In the genomic region with DNA sequence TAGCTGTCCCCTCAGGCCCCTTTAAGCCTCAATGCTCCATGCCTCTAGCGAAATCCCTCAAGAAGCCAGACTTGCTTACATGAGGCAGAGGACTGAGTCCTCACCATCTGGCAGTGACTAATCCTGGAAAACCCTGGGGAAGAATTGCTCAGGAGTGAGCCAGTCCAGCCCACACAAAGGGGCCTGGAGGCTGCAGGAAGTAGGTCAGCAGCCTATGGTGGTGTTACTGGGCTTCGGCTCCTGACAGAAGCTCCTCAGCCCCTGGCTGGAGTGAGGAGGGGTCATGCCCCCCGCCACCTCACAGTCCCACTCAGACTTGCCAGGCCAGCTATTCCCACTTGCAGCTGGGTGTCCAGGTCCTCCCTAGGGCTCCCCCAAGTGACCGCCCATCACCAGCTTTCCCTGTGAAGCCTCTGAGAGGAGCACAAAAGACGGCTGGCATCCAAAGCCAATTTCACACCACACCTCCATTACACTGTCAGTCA, we compare ENCODE assay signal across 10 cellular contexts.
DNase-seq lines count a peak whose midpoint lies in the region; ATAC-seq, FAIRE-seq and TF ChIP-seq lines count a peak whose summit lies in the region.
"Had no signal": no experiment of that assay in that cellular context is flagged by ENCODE, and none has a peak within 500 bp of the region (broad histone marks: within the 10 kb centered on the region; RNA-seq: fewer than 3 reads in every experiment).

No MANE protein-coding gene starts in this region.

- peaks cover 8% of the 10 kb centered on the region for H3K4me1 Mint-ChIP-seq in Calu3 (ENCODE audit: low read depth, unreplicated experiment)
- peaks cover 0 to 3% of the 10 kb centered on the region in 2 donors for H3K4me1 Mint-ChIP-seq in effector memory CD8-positive, alpha-beta T cell (ENCODE audit: low read depth in 2 of 2)

- H3K27ac Mint-ChIP-seq in Calu3 (ENCODE audit: unreplicated experiment): peak overlapping the region; percentile 11
- no peak overlapping the region for H3K27ac Mint-ChIP-seq in effector memory CD8-positive, alpha-beta T cell

- H3K4me3 ChIP-seq in epithelial cell of proximal tubule (ENCODE audit: low read depth, low read length): no peak overlapping the region

- CTCF ChIA-PET in Calu3 (lab: Charles Lee): no interaction called here

- peaks cover 8% of the 10 kb centered on the region for H3K9me3 Mint-ChIP-seq in Calu3 (ENCODE audit: low read depth, unreplicated experiment)
- peaks cover 0 to 8% of the 10 kb centered on the region in 2 donors for H3K9me3 Mint-ChIP-seq in effector memory CD8-positive, alpha-beta T cell

- FAIRE-seq in RCC 7860 (lab: Jason Lieb, UNC): peak; percentile 65

- no peak for TF ChIP-seq CTCF in Calu3 (IDR thresholded peaks at IDR 0.05; ENCODE audit: unreplicated experiment)
- TF ChIP-seq CTCF in epithelial cell of proximal tubule (conservative IDR thresholded peaks at IDR 0.05; ENCODE audit: low read depth, low read length): peak; percentile 15

- intact Hi-C loops in Calu3 (cut with micrococcal nuclease; ENCODE audit: unreplicated experiment): no loop called here

- no peaks in the 10 kb centered on the region for H3K36me3 Mint-ChIP-seq in Calu3 (ENCODE audit: insufficient read depth, unreplicated experiment)
- H3K36me3 Mint-ChIP-seq in effector memory CD8-positive, alpha-beta T cell (ENCODE audit: insufficient read depth): no peaks in the 10 kb centered on the region

- DNase-seq in Calu3 (peak; percentile 40), RCC 7860 (ENCODE audit: low spot score) (peak; percentile 80), epithelial cell of proximal tubule (ENCODE audit: low read depth) (peak; percentile 89), non-pigmented ciliary epithelial cell (ENCODE audit: low read depth) (peak; percentile 97), NCI-H748 treated with DMSO at 0.1 percent for 48 hours (lab: John Stamatoyannopoulos, UW) (no peak)
- DNase-seq in activated effector memory CD4-positive, alpha-beta T cell treated with Interleukin-2 at 50 U/mL for 16 hours: no peak
- no peak for DNase-seq in effector memory CD8-positive, alpha-beta T cell
- DNase-seq: NCI-H1105 treated with DMSO at 0.1 percent for 48 hours; stimulated activated naive CD4-positive, alpha-beta T cell had no signal

- H3K27me3 Mint-ChIP-seq in Calu3 (ENCODE audit: unreplicated experiment): no peaks in the 10 kb centered on the region
- H3K27me3 Mint-ChIP-seq in effector memory CD8-positive, alpha-beta T cell: no peaks in the 10 kb centered on the region

- BruUV-seq in Calu3 (replicated peaks; lab: Mats Ljungman, UMichigan): no TSS peak

- ATAC-seq in GM19351 (IDR thresholded peaks at IDR 0.05; ENCODE audit: unreplicated experiment): no peak
- no peak for ATAC-seq in effector memory CD8-positive, alpha-beta T cell (replicated peaks)

- H3K4me3 Mint-ChIP-seq in Calu3 (ENCODE audit: low read depth, unreplicated experiment): no peak overlapping the region
- no peak overlapping the region for H3K4me3 Mint-ChIP-seq in effector memory CD8-positive, alpha-beta T cell

Comparison
In these comparisons a context has a peak if more than half of its experiments do, and no peak if none do; other contexts are left out.
1. DNase-seq: peak in Calu3 (single experiment), RCC 7860 (single experiment), epithelial cell of proximal tubule (single experiment) and non-pigmented ciliary epithelial cell (single experiment); none in activated effector memory CD4-positive, alpha-beta T cell treated with Interleukin-2 at 50 U/mL for 16 hours (single experiment), effector memory CD8-positive, alpha-beta T cell (0 of 3) and NCI-H748 treated with DMSO at 0.1 percent for 48 hours (single experiment).